ENCODE assay signal across 8 cellular contexts in genomic region chr13:35789335-35790166, GRCh38.
DNase-seq lines count a peak whose midpoint lies in the region; ATAC-seq and TF ChIP-seq lines count a peak whose summit lies in the region.

No MANE protein-coding gene starts in this region.

- no peaks in the 10 kb centered on the region for H3K9me2 ChIP-seq in OCI-LY7 (ENCODE audit: insufficient read depth, low read length)

- TF ChIP-seq CTCF in AG04450 (IDR thresholded peaks at IDR 0.05; ENCODE audit: low read depth, low read length) (peak; percentile 69), OCI-LY7 (conservative IDR thresholded peaks at IDR 0.05; ENCODE audit: low read length) (peak; percentile 75)
- no peak for TF ChIP-seq CTCF in CD8-positive, alpha-beta T cell (IDR thresholded peaks at IDR 0.05)

- peak; percentile 76 for ATAC-seq in GM18511 (IDR thresholded peaks at IDR 0.05; ENCODE audit: unreplicated experiment)
- ATAC-seq in HG03175 (IDR thresholded peaks at IDR 0.05; ENCODE audit: unreplicated experiment) = peak; percentile 70
- no peak for ATAC-seq in CD8-positive, alpha-beta T cell

- H3K4me1 ChIP-seq in OCI-LY7 (ENCODE audit: insufficient read depth, low read length, poor library complexity, severe bottlenecking) = no peaks in the 10 kb centered on the region
- H3K4me1 ChIP-seq in CD8-positive, alpha-beta T cell (ENCODE audit: insufficient read depth, low read length) = no peaks in the 10 kb centered on the region

- BruUV-seq in OCI-LY7 (replicated peaks; lab: Mats Ljungman, UMichigan) = no TSS peak

- no peak overlapping the region for H3K4me2 ChIP-seq in OCI-LY7 (ENCODE audit: low read length)

- POLR2A ChIA-PET in AG04450 (lab: Yijun Ruan, JAX) (interaction anchor here (0.6 kb wide), 1 partner anchor 66 kb away, joined by 3 read pairs; no protein-coding TSS in a partner anchor), OCI-LY7 (lab: Charles Lee) (no interaction called here)
- POLR2A ChIA-PET in CD8-positive, alpha-beta T cell (lab: Charles Lee) = no interaction called here

- no peaks in the 10 kb centered on the region for H3K79me2 ChIP-seq in OCI-LY7 (ENCODE audit: insufficient read depth, low read depth, low read length)

- H3K4me1 Mint-ChIP-seq in CD8-positive, alpha-beta T cell (ENCODE audit: low read depth) = no peaks in the 10 kb centered on the region

- H3K4me3 ChIP-seq in AG04450 (ENCODE audit: low read depth, low read length) = no peak overlapping the region
- no peak overlapping the region for H3K4me3 ChIP-seq in OCI-LY7 (ENCODE audit: low read depth, low read length, poor library complexity, severe bottlenecking)
- H3K4me3 ChIP-seq in CD8-positive, alpha-beta T cell (ENCODE audit: low read depth, low read length) = no peak overlapping the region

- CTCF ChIA-PET in AG04450 (lab: Charles Lee) (interaction anchor here (0.6 to 4.2 kb wide), 38 partner anchors 9 to 626 kb away, joined by 3 to 83 read pairs (median 4); no protein-coding TSS in a partner anchor), OCI-LY7 (lab: Charles Lee; ENCODE audit: unreplicated experiment) (no interaction called here)
- CTCF ChIA-PET in CD8-positive, alpha-beta T cell (lab: Charles Lee) = interaction anchor here (0.9 kb wide), 1 partner anchor 14 kb away, joined by 3 read pairs; no protein-coding TSS in a partner anchor

- H3K9me3 Mint-ChIP-seq in CD8-positive, alpha-beta T cell = no peaks in the 10 kb centered on the region

- peaks cover 2% of the 10 kb centered on the region for H3K27me3 Mint-ChIP-seq in CD8-positive, alpha-beta T cell (ENCODE audit: low read depth)

- H3K4me3 Mint-ChIP-seq in CD8-positive, alpha-beta T cell = no peak overlapping the region

- no peaks in the 10 kb centered on the region for H3K36me3 Mint-ChIP-seq in CD8-positive, alpha-beta T cell

- H3K27ac Mint-ChIP-seq in CD8-positive, alpha-beta T cell = no peak overlapping the region

- intact Hi-C loops in OCI-LY7 (cut with micrococcal nuclease; ENCODE audit: unreplicated experiment) = no loop called here
- intact Hi-C loops in CD8-positive, alpha-beta T cell (cut with DNase I, micrococcal nuclease) = no loop called here

- H3K27ac ChIP-seq in AG04450 (ENCODE audit: low read depth, low read length) (no peak overlapping the region), OCI-LY7 (ENCODE audit: low read depth, low read length, poor library complexity, severe bottlenecking) (no peak overlapping the region)
- no peak overlapping the region for H3K27ac ChIP-seq in CD8-positive, alpha-beta T cell (ENCODE audit: low read depth, low read length)

- H3K27me3 ChIP-seq in AG04450 (ENCODE audit: control insufficient read depth, insufficient read depth, low read length) = no peaks in the 10 kb centered on the region
- no peaks in the 10 kb centered on the region for H3K27me3 ChIP-seq in CD8-positive, alpha-beta T cell (ENCODE audit: insufficient read depth, low read length)

- H2AFZ ChIP-seq in OCI-LY7 (ENCODE audit: low read length) = no peak overlapping the region

- no peaks in the 10 kb centered on the region for H4K20me1 ChIP-seq in OCI-LY7 (ENCODE audit: insufficient read depth, low read length)

- no peaks in the 10 kb centered on the region for H3K36me3 ChIP-seq in OCI-LY7 (ENCODE audit: insufficient read depth, low read length)
- H3K36me3 ChIP-seq in CD8-positive, alpha-beta T cell (ENCODE audit: insufficient read depth, low read length) = no peaks in the 10 kb centered on the region

- H3K9me3 ChIP-seq in AG04450 (ENCODE audit: control insufficient read depth, insufficient read depth, low read length) = no peaks in the 10 kb centered on the region
- no peaks in the 10 kb centered on the region for H3K9me3 ChIP-seq in OCI-LY7 (ENCODE audit: low read length)
- H3K9me3 ChIP-seq in CD8-positive, alpha-beta T cell (ENCODE audit: low read length) = no peaks in the 10 kb centered on the region

- no peak for DNase-seq in AG04450 (ENCODE audit: low read depth, low spot score)
- peak; percentile 17 for DNase-seq in OCI-LY7 (ENCODE audit: low spot score)
- DNase-seq in fibroblast of gingiva (ENCODE audit: low read depth) = peak; percentile 45
- peak; percentile 40 for DNase-seq in putamen (ENCODE audit: low spot score)
- no peak for DNase-seq in CD8-positive, alpha-beta T cell
- DNase-seq in stimulated activated CD4-positive, alpha-beta T cell treated with anti-CD3 and anti-CD28 coated beads, Interleukin-15, amount 100 ng/mL, for 24 hours = no peak

Comparison
In these comparisons a context has a peak if more than half of its experiments do, and no peak if none do; other contexts are left out.
1. DNase-seq: peak in OCI-LY7 (single experiment), fibroblast of gingiva (single experiment) and putamen (single experiment); none in AG04450 (single experiment), CD8-positive, alpha-beta T cell (0 of 7) and stimulated activated CD4-positive, alpha-beta T cell treated with anti-CD3 and anti-CD28 coated beads, Interleukin-15, amount 100 ng/mL, for 24 hours (single experiment).